Comparison of ENCODE assay signal across 32 cellular contexts in genomic region chr7:46542076-46542475, GRCh38.
"Had no signal": no experiment of that assay in that cellular context is flagged by ENCODE, and none has a peak within 500 bp of the region (broad histone marks: within the 10 kb centered on the region; RNA-seq: fewer than 3 reads in every experiment).

No MANE protein-coding gene starts in this region.

- H3K9me2 ChIP-seq: SK-N-SH had no signal

- H3K4me2 ChIP-seq: KMS-11, SK-N-SH had no signal

- DNase-seq: activated CD4-positive, alpha-beta memory T cell treated with anti-CD3 and anti-CD28 coated beads for 36 hours; activated CD4-positive, alpha-beta T cell treated with anti-CD3 and anti-CD28 coated beads for 36 hours; activated CD4-positive, alpha-beta T cell treated with anti-CD3 and anti-CD28 coated beads, Interleukin-2, amount 50 U/mL, for 1 hour; activated CD8-positive, alpha-beta memory T cell treated with anti-CD3 and anti-CD28 coated beads, Interleukin-2, amount 50 U/mL, for 4 hours; activated gamma-delta T cell treated with Interleukin-2 at 50 U/mL for 16 hours; activated naive CD4-positive, alpha-beta T cell treated with anti-CD3 and anti-CD28 coated beads for 36 hours; activated T-cell treated with anti-CD3 and anti-CD28 coated beads for 4 hours; activated T-cell treated with anti-CD3 and anti-CD28 coated beads, Interleukin-2, amount 50 U/mL, for 4 hours; adrenal gland; caudate nucleus; cerebellar nuclear complex; NCI-H1105; NCI-H1417 treated with DMSO at 0.1 percent for 48 hours; NCI-H187 treated with DMSO at 0.1 percent for 48 hours; NCI-H2081; NCI-H2171 treated with DMSO at 0.1 percent for 48 hours; NCI-H226; NCI-H446 treated with DMSO at 0.1 percent for 48 hours; NCI-H524; NCI-H748 treated with DMSO at 0.1 percent for 48 hours; NK-92 treated with Interleukin-12 subunit alpha and Interleukin-12 subunit beta, amount 100 ng/mL, for 24 hours; PC-3; Peyer's patch; RPMI8226; SHP77 treated with DMSO at 0.1 percent for 48 hours; SK-N-SH had no signal

- H3K9ac ChIP-seq: KMS-11, SK-N-SH had no signal

- H3K27ac ChIP-seq: adrenal gland, KMS-11, SJSA1 had no signal

- H3K4me3 ChIP-seq: adrenal gland, Peyer's patch, SJSA1 had no signal

- H3K36me3 ChIP-seq: adrenal gland, Peyer's patch, SJSA1 had no signal

- FAIRE-seq: astrocyte, bronchial epithelial cell, TTC549 had no signal

- ATAC-seq: activated CD4-positive, alpha-beta T cell treated with anti-CD3 and anti-CD28 coated beads for 36 hours; activated naive CD4-positive, alpha-beta T cell treated with anti-CD3 and anti-CD28 coated beads, Interleukin-2, amount 50 U/mL, for 72 hours; activated T-cell treated with anti-CD3 and anti-CD28 coated beads, Interleukin-2, amount 50 U/mL, for 4 hours; PC-3 had no signal

- H3K27me3 ChIP-seq: adrenal gland, Peyer's patch, SJSA1 had no signal

- H3K4me1 ChIP-seq: adrenal gland, Peyer's patch had no signal

- H3K9me3 ChIP-seq: adrenal gland, Peyer's patch, SJSA1, SK-N-SH had no signal
